ENCODE assay signal across 8 cellular contexts in the genomic region with DNA sequence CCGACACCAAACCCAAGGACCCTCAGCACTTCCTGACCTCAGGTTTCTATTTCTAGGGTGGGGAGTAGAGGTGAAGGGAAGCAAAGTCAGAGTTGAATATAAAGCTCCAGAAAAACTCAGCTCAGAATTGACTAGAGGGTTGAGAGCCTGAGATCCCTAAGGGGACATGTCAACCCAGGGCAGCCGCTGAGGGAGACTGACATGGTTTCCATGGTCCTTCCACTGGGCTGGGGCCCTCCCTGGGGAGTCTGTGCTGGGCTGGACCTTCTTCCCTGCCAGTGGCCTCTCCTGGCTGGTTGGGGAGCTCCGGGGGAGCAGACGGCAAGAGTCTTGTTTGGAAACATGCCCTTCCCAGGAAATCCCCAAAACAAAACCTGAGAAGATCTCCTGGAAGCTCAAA.
DNase-seq lines count a peak whose midpoint lies in the region; ATAC-seq and TF ChIP-seq lines count a peak whose summit lies in the region.

No MANE protein-coding gene starts in this region.

- no peaks in the 10 kb centered on the region for H3K79me2 ChIP-seq in MM.1S (ENCODE audit: low read length)

- H3K4me3 ChIP-seq in MM.1S (ENCODE audit: low read length) (no peak overlapping the region), spleen (peak overlapping the region in 1 of 8 donors; percentile 64)

- DNase-seq in MM.1S (no peak), left colon (peak; percentile 5 to 12), spleen (peak; percentile 82), WTC11 (ENCODE audit: low spot score) (no peak), OCI-M2 (lab: John Stamatoyannopoulos, UW; ENCODE audit: unreplicated experiment) (no peak), superior temporal gyrus (ENCODE audit: extremely low spot score) (no peak)
- DNase-seq in activated T-helper 2 cell treated with anti-CD3 and anti-CD28 coated beads, Interferon-gamma antibody, Interleukin-2, Interleukin-4, amounts not matched to agents 10 μg/mL and 5 μg/mL and 100 μg/mL, durations not matched to agents 14 hours and 24 hours and 36 hours (ENCODE audit: low spot score): no peak
- DNase-seq in stimulated activated naive CD4-positive, alpha-beta T cell treated with Interleukin-2 at 50 U/mL for 16 hours (lab: John Stamatoyannopoulos, UW): no peak

- H3K4me1 ChIP-seq in MM.1S (ENCODE audit: low read length) (peaks cover 23% of the 10 kb centered on the region), spleen (peaks cover 18 to 71% (median 51%) of the 10 kb centered on the region in 6 donors)

- POLR2A ChIA-PET in WTC11 (lab: Charles Lee): no interaction called here

- intact Hi-C loops in activated T-helper 2 cell treated with anti-CD3 and anti-CD28 coated beads, Interferon-gamma antibody, Interleukin-2, Interleukin-4, amounts not matched to agents 10 μg/mL and 5 μg/mL and 100 μg/mL, durations not matched to agents 14 hours and 24 hours and 36 hours (cut with micrococcal nuclease): no loop called here
- intact Hi-C loops in left colon (cut with DNase I, micrococcal nuclease): no loop called here
- intact Hi-C loops in spleen (cut with DNase I; ENCODE audit: low total_unique reads): no loop called here

- peaks cover 12% of the 10 kb centered on the region for H3F3A ChIP-seq in MM.1S (ENCODE audit: insufficient read depth, low read length)

- peak overlapping the region; percentile 66; the same call in 1 of the 2 replicates for H3K9ac ChIP-seq in MM.1S (ENCODE audit: low read length)

- H3K4me3 Mint-ChIP-seq in activated T-helper 2 cell treated with anti-CD3 and anti-CD28 coated beads, Interferon-gamma antibody, Interleukin-2, Interleukin-4, amounts not matched to agents 10 μg/mL and 5 μg/mL and 100 μg/mL, durations not matched to agents 14 hours and 24 hours and 36 hours (ENCODE audit: low read depth): no peak overlapping the region
- no peak overlapping the region for H3K4me3 Mint-ChIP-seq in WTC11

- H3K27ac ChIP-seq in MM.1S (ENCODE audit: low read length): peak overlapping the region; percentile 69
- H3K27ac ChIP-seq in spleen: peak overlapping the region; percentile 79 to 97 (median 92)

- H3K27ac Mint-ChIP-seq in activated T-helper 2 cell treated with anti-CD3 and anti-CD28 coated beads, Interferon-gamma antibody, Interleukin-2, Interleukin-4, amounts not matched to agents 10 μg/mL and 5 μg/mL and 100 μg/mL, durations not matched to agents 14 hours and 24 hours and 36 hours: peak overlapping the region; percentile 98
- no peak overlapping the region for H3K27ac Mint-ChIP-seq in WTC11

- H3K9me2 ChIP-seq in MM.1S (replicated peaks; ENCODE audit: insufficient read depth, low read length): no peaks in the 10 kb centered on the region

- WGBS in spleen, 5 donors: 38 to 62% (median 52%) methylated on average over 4 of the region's 4 CpGs

- no peak for ATAC-seq in left colon
- no peak for ATAC-seq in WTC11

- peaks cover 51% of the 10 kb centered on the region for H3K4me1 Mint-ChIP-seq in activated T-helper 2 cell treated with anti-CD3 and anti-CD28 coated beads, Interferon-gamma antibody, Interleukin-2, Interleukin-4, amounts not matched to agents 10 μg/mL and 5 μg/mL and 100 μg/mL, durations not matched to agents 14 hours and 24 hours and 36 hours (ENCODE audit: low read depth)
- no peaks in the 10 kb centered on the region for H3K4me1 Mint-ChIP-seq in WTC11

- H3K9me3 Mint-ChIP-seq in activated T-helper 2 cell treated with anti-CD3 and anti-CD28 coated beads, Interferon-gamma antibody, Interleukin-2, Interleukin-4, amounts not matched to agents 10 μg/mL and 5 μg/mL and 100 μg/mL, durations not matched to agents 14 hours and 24 hours and 36 hours: no peaks in the 10 kb centered on the region
- peaks cover 53% of the 10 kb centered on the region for H3K9me3 Mint-ChIP-seq in WTC11

- no peaks in the 10 kb centered on the region for H3K9me3 ChIP-seq in MM.1S (replicated peaks; ENCODE audit: insufficient read depth, low read length)
- no peaks in the 10 kb centered on the region for H3K9me3 ChIP-seq in spleen

- no peaks in the 10 kb centered on the region for H3K27me3 Mint-ChIP-seq in activated T-helper 2 cell treated with anti-CD3 and anti-CD28 coated beads, Interferon-gamma antibody, Interleukin-2, Interleukin-4, amounts not matched to agents 10 μg/mL and 5 μg/mL and 100 μg/mL, durations not matched to agents 14 hours and 24 hours and 36 hours (ENCODE audit: low read depth)
- no peaks in the 10 kb centered on the region; the same call in none of the 2 replicates for H3K27me3 Mint-ChIP-seq in WTC11 (ENCODE audit: low read depth)

- H4K20me1 ChIP-seq in MM.1S (ENCODE audit: insufficient read depth, low read length): no peaks in the 10 kb centered on the region

- TF ChIP-seq CTCF in MM.1S (IDR thresholded peaks at IDR 0.05; ENCODE audit: low read length) (no peak), spleen (IDR thresholded peaks at IDR 0.05 in 8 of 11, conservative IDR thresholded peaks at IDR 0.05 in 3 of 11) (no peak), WTC11 (IDR thresholded peaks at IDR 0.05) (no peak)

- no peaks in the 10 kb centered on the region for H3K36me3 ChIP-seq in MM.1S (replicated peaks; ENCODE audit: insufficient read depth, low read length)
- H3K36me3 ChIP-seq in spleen: no peaks in the 10 kb centered on the region

- H3K27me3 ChIP-seq in MM.1S (replicated peaks; ENCODE audit: insufficient read depth, low read length): peaks cover 6% of the 10 kb centered on the region; the same call in 1 of the 2 replicates
- peaks cover 0 to 8% (median 0%) of the 10 kb centered on the region in 7 donors for H3K27me3 ChIP-seq in spleen (replicated peaks in 1 of 7)

- no peak for TF ChIP-seq POLR2A in spleen (IDR thresholded peaks at IDR 0.05)

- CTCF ChIA-PET in WTC11 (lab: Charles Lee): interaction anchor here (0.7 kb wide), 1 partner anchor 96 kb away, joined by 4 read pairs; no protein-coding TSS in a partner anchor

- H2AFZ ChIP-seq in MM.1S (ENCODE audit: low read length): no peak overlapping the region

- H3K36me3 Mint-ChIP-seq in activated T-helper 2 cell treated with anti-CD3 and anti-CD28 coated beads, Interferon-gamma antibody, Interleukin-2, Interleukin-4, amounts not matched to agents 10 μg/mL and 5 μg/mL and 100 μg/mL, durations not matched to agents 14 hours and 24 hours and 36 hours (ENCODE audit: low read depth): no peaks in the 10 kb centered on the region
- peaks cover 31% of the 10 kb centered on the region for H3K36me3 Mint-ChIP-seq in WTC11

- H3K4me2 ChIP-seq in MM.1S (ENCODE audit: low read depth, low read length): peak overlapping the region; percentile 82; the same call in 1 of the 2 replicates

TF ChIP-seq in WTC11, 78 proteins besides CTCF, POLR2A, EP300 and RAD21:
- TF ChIP-seq TEAD4 (CRISPR knock-in tag; IDR thresholded peaks at IDR 0.05) (no peak), NR2C2 (CRISPR knock-in tag; IDR thresholded peaks at IDR 0.05) (no peak), ZNF671 (CRISPR knock-in tag; IDR thresholded peaks at IDR 0.05) (no peak)

Comparison
In these comparisons a context has a peak if more than half of its experiments do, and no peak if none do; other contexts are left out.
1. DNase-seq: peak in left colon (2 of 2) and spleen (single experiment); none in MM.1S (single experiment), activated T-helper 2 cell treated with anti-CD3 and anti-CD28 coated beads, Interferon-gamma antibody, Interleukin-2, Interleukin-4, amounts not matched to agents 10 μg/mL and 5 μg/mL and 100 μg/mL, durations not matched to agents 14 hours and 24 hours and 36 hours (single experiment), WTC11 (single experiment), OCI-M2 (single experiment), superior temporal gyrus (single experiment) and stimulated activated naive CD4-positive, alpha-beta T cell treated with Interleukin-2 at 50 U/mL for 16 hours (single experiment).